In the genomic region with DNA sequence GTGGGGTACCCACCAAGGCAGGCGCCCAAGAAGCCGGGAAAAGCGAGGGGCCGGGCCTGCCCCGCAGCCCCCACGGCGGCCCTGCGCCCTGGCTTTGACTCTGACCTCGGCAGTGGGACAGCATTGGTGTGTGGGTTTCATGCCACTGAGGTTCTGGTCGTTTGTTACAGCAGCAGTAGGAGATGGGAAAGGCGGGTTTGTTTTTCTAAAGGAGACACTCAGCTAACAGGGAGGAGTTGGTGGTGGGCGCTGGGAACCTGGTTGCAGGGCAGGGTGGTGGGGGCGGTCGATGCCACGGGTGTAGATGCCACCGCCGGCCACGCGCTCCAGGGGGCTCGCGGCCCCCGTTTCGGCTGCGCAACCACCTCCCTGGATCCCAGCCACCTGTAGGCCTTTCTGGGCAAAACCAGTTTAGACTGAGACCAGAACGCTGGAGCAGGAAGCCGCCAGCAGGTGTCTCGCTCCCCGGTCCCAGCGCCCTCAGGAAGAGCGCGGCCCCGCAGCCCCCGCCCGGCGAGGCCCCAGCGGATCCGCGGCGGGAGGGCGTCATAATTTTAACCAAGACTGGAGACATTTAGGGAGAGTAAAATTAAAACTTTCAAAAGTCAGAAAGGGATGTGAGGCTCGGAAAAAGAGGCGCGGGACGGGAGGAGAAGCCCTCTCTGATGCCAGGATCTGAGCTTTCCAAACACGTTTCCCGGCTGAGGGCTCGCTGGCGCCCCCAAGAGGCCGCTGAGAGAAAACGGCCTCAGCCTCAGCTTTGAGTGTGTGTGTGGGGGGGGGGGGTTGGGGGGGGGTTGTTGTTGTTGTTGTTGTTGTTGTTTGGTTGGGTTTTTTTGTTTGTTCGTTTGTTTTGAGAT, we compare ENCODE assay signal across 8 cellular contexts. TPM values are rescaled to one million over a fixed set of nuclear protein-coding genes. Genes with fewer than 3 reads are reported as not detected.
DNase-seq lines count a peak whose midpoint lies in the region; ATAC-seq and TF ChIP-seq lines count a peak whose summit lies in the region.

No MANE protein-coding gene starts in this region.

- in situ Hi-C loops in transverse colon (cut with MboI; ENCODE audit: low pct_ligation_motif_present in 1 of 4, low pct_unique_long_range_greater_than_20kb in 1 of 4, low sequenced_read_pairs in 3 of 4) = no loop called here

- TF ChIP-seq CTCF in CD4-positive, alpha-beta T cell (IDR thresholded peaks at IDR 0.05) = peak; percentile 44
- TF ChIP-seq CTCF in gastroesophageal sphincter (IDR thresholded peaks at IDR 0.05) (peak in 3 of 4 experiments; percentile 82 to 86 (median 84)), osteoblast (IDR thresholded peaks at IDR 0.05; ENCODE audit: extremely low read depth, low read depth, low read length) (peak; percentile 64), transverse colon (IDR thresholded peaks at IDR 0.05) (peak; percentile 59 to 85 (median 68))

- H3K4me3 Mint-ChIP-seq in CD4-positive, alpha-beta T cell = peak overlapping the region; percentile 48
- H3K4me3 Mint-ChIP-seq in IgD-negative memory B cell = peak overlapping the region in 3 of 4 donors; percentile 67 to 79 (median 67)

- H3K27me3 ChIP-seq in CD4-positive, alpha-beta T cell (ENCODE audit: control insufficient read depth, insufficient read depth, low read length) = peaks cover 5% of the 10 kb centered on the region
- H3K27me3 ChIP-seq in gastroesophageal sphincter (no peaks in the 10 kb centered on the region), osteoblast (ENCODE audit: insufficient read depth, low read length) (no peaks in the 10 kb centered on the region), transverse colon (no peaks in the 10 kb centered on the region)

- no peak overlapping the region for H3K27ac Mint-ChIP-seq in CD4-positive, alpha-beta T cell
- H3K27ac Mint-ChIP-seq in IgD-negative memory B cell = no peak overlapping the region

- H3K9me3 ChIP-seq in CD4-positive, alpha-beta T cell (ENCODE audit: control insufficient read depth, low read length) = no peaks in the 10 kb centered on the region
- H3K9me3 ChIP-seq in gastroesophageal sphincter (no peaks in the 10 kb centered on the region), osteoblast (ENCODE audit: low read depth, low read length) (no peaks in the 10 kb centered on the region), transverse colon (no peaks in the 10 kb centered on the region)

- CTCF ChIA-PET in CD4-positive, alpha-beta T cell (lab: Charles Lee) = interaction anchor here (0.7 kb wide), 1 partner anchor 9 kb away, joined by 3 read pairs; no protein-coding TSS in a partner anchor

- peak overlapping the region; percentile 80 for H3K4me2 ChIP-seq in osteoblast (ENCODE audit: insufficient read depth, low read length)

- no peak for TF ChIP-seq EP300 in gastroesophageal sphincter (IDR thresholded peaks at IDR 0.05)
- no peak for TF ChIP-seq EP300 in transverse colon (IDR thresholded peaks at IDR 0.05; ENCODE audit: low read depth)

- H3K4me1 ChIP-seq in gastroesophageal sphincter = peaks cover 0 to 18% (median 5%) of the 10 kb centered on the region in 3 donors
- no peaks in the 10 kb centered on the region for H3K4me1 ChIP-seq in osteoblast (ENCODE audit: insufficient read depth, low read length)
- peaks cover 0 to 6% (median 4%) of the 10 kb centered on the region in 4 donors for H3K4me1 ChIP-seq in transverse colon

- no peaks in the 10 kb centered on the region for H3K4me1 Mint-ChIP-seq in CD4-positive, alpha-beta T cell (ENCODE audit: low read depth)
- H3K4me1 Mint-ChIP-seq in IgD-negative memory B cell = peaks cover 0 to 4% (median 1%) of the 10 kb centered on the region in 3 donors

- no peaks in the 10 kb centered on the region for H4K20me1 ChIP-seq in osteoblast (ENCODE audit: insufficient read depth, low read length)

- peak overlapping the region; percentile 84 for H2AFZ ChIP-seq in osteoblast (ENCODE audit: low read length)

- H3K27ac ChIP-seq in CD4-positive, alpha-beta T cell (ENCODE audit: low read depth, low read length) = no peak overlapping the region
- H3K27ac ChIP-seq in gastroesophageal sphincter (peak overlapping the region; percentile 8 to 85 (median 75)), osteoblast (ENCODE audit: low read depth, low read length) (peak overlapping the region; percentile 60), transverse colon (peak overlapping the region; percentile 70 to 84 (median 74))

- no peaks in the 10 kb centered on the region for H3K36me3 Mint-ChIP-seq in CD4-positive, alpha-beta T cell (ENCODE audit: low read depth)
- H3K36me3 Mint-ChIP-seq in IgD-negative memory B cell = no peaks in the 10 kb centered on the region

- POLR2A ChIA-PET in CD4-positive, alpha-beta T cell (lab: Charles Lee) = no interaction called here

- 0% methylated on average over 12 of the region's 51 CpGs; no CpG with 5 or more reads in 1 of the 2 donors for WGBS in gastroesophageal sphincter (ENCODE audit: low coverage in 1 of 2), 2 donors
- 21 to 94% methylated on average over 7 to 51 of the region's 51 CpGs for WGBS in transverse colon (ENCODE audit: low coverage in 1 of 2), 2 donors

- no peaks in the 10 kb centered on the region for H3K36me3 ChIP-seq in gastroesophageal sphincter
- no peaks in the 10 kb centered on the region for H3K36me3 ChIP-seq in osteoblast (ENCODE audit: insufficient read depth, low read length)
- no peaks in the 10 kb centered on the region for H3K36me3 ChIP-seq in transverse colon

- TF ChIP-seq POLR2A in gastroesophageal sphincter (IDR thresholded peaks at IDR 0.05) (no peak), transverse colon (IDR thresholded peaks at IDR 0.05) (no peak)

- DNase-seq in CD4-positive, alpha-beta T cell = peak in 8 of 10 experiments; percentile 3 to 55 (median 32)
- peak; percentile 78 for DNase-seq in activated effector memory CD4-positive, alpha-beta T cell treated with anti-CD3 and anti-CD28 coated beads, Interleukin-2, amount 50 U/mL, for 16 hours
- DNase-seq in osteoblast (ENCODE audit: insufficient read length, low spot score, missing footprints) = peak; percentile 98
- peak; percentile 82 for DNase-seq in transverse colon

- no peaks in the 10 kb centered on the region for H3K9me3 Mint-ChIP-seq in CD4-positive, alpha-beta T cell
- no peaks in the 10 kb centered on the region for H3K9me3 Mint-ChIP-seq in IgD-negative memory B cell

- H3K4me3 ChIP-seq in gastroesophageal sphincter (peak overlapping the region; percentile 28 to 52), osteoblast (ENCODE audit: insufficient read depth, low read length) (peak overlapping the region; percentile 78), transverse colon (peak overlapping the region; percentile 3 to 58 (median 37))

- intact Hi-C loops in CD4-positive, alpha-beta T cell (cut with DNase I, micrococcal nuclease) = no loop called here
- intact Hi-C loops in transverse colon (cut with DNase I; ENCODE audit: low total_unique reads) = loop anchor here (10.0 kb wide), 1 partner anchor 393 kb away; no protein-coding TSS in a partner anchor

- peak; percentile 66 for ATAC-seq in CD4-positive, alpha-beta T cell (ENCODE audit: poor library complexity)
- ATAC-seq in GM21360 (IDR thresholded peaks at IDR 0.05; ENCODE audit: unreplicated experiment) (peak; percentile 88), gastroesophageal sphincter (peak; percentile 97)

- H3K27me3 Mint-ChIP-seq in CD4-positive, alpha-beta T cell = peaks cover 15% of the 10 kb centered on the region
- peaks cover 8% of the 10 kb centered on the region for H3K27me3 Mint-ChIP-seq in IgD-negative memory B cell

- no peaks in the 10 kb centered on the region for H3K79me2 ChIP-seq in osteoblast (ENCODE audit: insufficient read depth, low read length)

TF ChIP-seq in PFSK-1, 5 proteins besides CTCF, POLR2A, EP300 and RAD21:
- TF ChIP-seq POLR2AphosphoS5 (IDR thresholded peaks at IDR 0.05; ENCODE audit: low read depth, low read length) (peak; percentile 42; the same call in 1 of the 2 replicates), SIN3A (IDR thresholded peaks at IDR 0.05; ENCODE audit: borderline replicate concordance, insufficient read depth, low read length) (no peak), REST (IDR thresholded peaks at IDR 0.05; ENCODE audit: insufficient read depth in 1 of 2, low read depth in 2 of 2, low read length in 2 of 2) (no peak), TAF1 (IDR thresholded peaks at IDR 0.05; ENCODE audit: borderline replicate concordance, insufficient read depth, low read length) (no peak), FOXP2 (optimal IDR thresholded peaks at IDR 0.05; ENCODE audit: borderline replicate concordance, extremely low read depth, extremely low read length, insufficient read depth) (peak; percentile 64)

RNA-seq across cellular contexts. Expression of gene CIDEA, which starts 17.4 kb away (rescaled TPM):
- not detected for total RNA-seq in CD4-positive, alpha-beta T cell
- not detected for polyA plus RNA-seq in IgD-negative memory B cell
- polyA plus RNA-seq in PFSK-1 (2012; ENCODE audit: insufficient read length, low read depth) = not detected
- total RNA-seq in gastroesophageal sphincter (1 to 10 TPM in 1 of 4 donors, under 1 TPM in 2, not detected in 1; 0.31 to 5.1 (median 0.59) TPM), osteoblast (not detected in 2 replicates), transverse colon (1 to 10 TPM in 2 of 4 donors, under 1 TPM in 1, not detected in 1; 0.68 to 3.8 (median 3.7) TPM)

RNA-seq across cellular contexts. Expression of gene TUBB6, which starts 36.4 kb away (rescaled TPM):
- total RNA-seq in CD4-positive, alpha-beta T cell = under 1 TPM; 0.88 to 0.98 TPM
- polyA plus RNA-seq in IgD-negative memory B cell = 25.1 TPM
- polyA plus RNA-seq in PFSK-1 (2012; ENCODE audit: insufficient read length, low read depth) = 302 TPM
- total RNA-seq in gastroesophageal sphincter (100 to 1,000 TPM; 398 to 983 (median 654) TPM), osteoblast (312 and 425 TPM in 2 replicates), transverse colon (100 to 1,000 TPM in 2 of 4 donors, 10 to 100 TPM in 2; 61.0 to 164 (median 108) TPM)

Comparison
In these comparisons a context has a peak if more than half of its experiments do, and no peak if none do; other contexts are left out.
1. DNase-seq: peak in every context shown above with its lines; median percentile 98 in osteoblast; 82 in transverse colon; 78 in activated effector memory CD4-positive, alpha-beta T cell treated with anti-CD3 and anti-CD28 coated beads, Interleukin-2, amount 50 U/mL, for 16 hours; 32 in CD4-positive, alpha-beta T cell.
2. RNA of gene TUBB6, which starts 36.4 kb away (total RNA-seq): 398 to 983 TPM in gastroesophageal sphincter, 312 to 425 TPM in osteoblast and 61.0 to 164 TPM in transverse colon; 0.88 to 0.98 TPM in CD4-positive, alpha-beta T cell; every median in the first group is over 10 times any median in the second.
3. Peak in every context shown above with its lines, with median percentiles within 50 percentile points of each other: ATAC-seq, CTCF ChIP-seq and H3K4me3 ChIP-seq.